In the genomic region with DNA sequence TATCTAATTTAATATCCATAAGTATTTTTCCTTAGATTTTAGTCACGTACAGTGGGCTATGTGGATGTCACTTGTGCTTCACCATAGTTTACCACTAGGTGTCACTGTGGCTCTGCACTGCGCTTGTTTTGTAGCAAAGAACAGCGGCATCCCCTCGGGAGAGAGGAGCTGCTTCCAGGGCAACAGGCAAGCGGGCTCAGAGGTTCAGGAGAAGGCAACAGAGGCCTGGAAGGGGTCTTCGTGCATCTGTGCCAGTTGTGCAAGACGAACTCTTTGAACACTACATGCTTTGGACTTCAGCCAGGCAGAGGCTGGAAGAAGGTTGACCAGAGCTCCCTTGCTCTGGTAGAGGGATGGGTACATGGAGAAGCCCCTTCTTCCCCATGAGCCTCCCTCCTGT, we compare ENCODE assay signal across 1 cellular context.
TF ChIP-seq lines count a peak whose summit lies in the region.

No MANE protein-coding gene starts in this region.

TF ChIP-seq in SK-N-SH, 30 proteins besides CTCF, POLR2A, EP300 and RAD21 (continued from another document):
- TF ChIP-seq, protein P1, sequence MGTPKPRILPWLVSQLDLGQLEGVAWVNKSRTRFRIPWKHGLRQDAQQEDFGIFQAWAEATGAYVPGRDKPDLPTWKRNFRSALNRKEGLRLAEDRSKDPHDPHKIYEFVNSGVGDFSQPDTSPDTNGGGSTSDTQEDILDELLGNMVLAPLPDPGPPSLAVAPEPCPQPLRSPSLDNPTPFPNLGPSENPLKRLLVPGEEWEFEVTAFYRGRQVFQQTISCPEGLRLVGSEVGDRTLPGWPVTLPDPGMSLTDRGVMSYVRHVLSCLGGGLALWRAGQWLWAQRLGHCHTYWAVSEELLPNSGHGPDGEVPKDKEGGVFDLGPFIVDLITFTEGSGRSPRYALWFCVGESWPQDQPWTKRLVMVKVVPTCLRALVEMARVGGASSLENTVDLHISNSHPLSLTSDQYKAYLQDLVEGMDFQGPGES (IDR thresholded peaks at IDR 0.05; ENCODE audit: low read depth, low read length) = no peak
- 0 out of 2 replicates have a peak, but pooled peaks have one; percentile 16 for TF ChIP-seq NFIC (IDR thresholded peaks at IDR 0.05; ENCODE audit: borderline replicate concordance)
- TF ChIP-seq, protein P2, sequence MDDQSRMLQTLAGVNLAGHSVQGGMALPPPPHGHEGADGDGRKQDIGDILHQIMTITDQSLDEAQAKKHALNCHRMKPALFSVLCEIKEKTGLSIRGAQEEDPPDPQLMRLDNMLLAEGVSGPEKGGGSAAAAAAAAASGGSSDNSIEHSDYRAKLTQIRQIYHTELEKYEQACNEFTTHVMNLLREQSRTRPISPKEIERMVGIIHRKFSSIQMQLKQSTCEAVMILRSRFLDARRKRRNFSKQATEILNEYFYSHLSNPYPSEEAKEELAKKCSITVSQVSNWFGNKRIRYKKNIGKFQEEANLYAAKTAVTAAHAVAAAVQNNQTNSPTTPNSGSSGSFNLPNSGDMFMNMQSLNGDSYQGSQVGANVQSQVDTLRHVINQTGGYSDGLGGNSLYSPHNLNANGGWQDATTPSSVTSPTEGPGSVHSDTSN (IDR thresholded peaks at IDR 0.05) = no peak
- TF ChIP-seq RCOR1 (IDR thresholded peaks at IDR 0.05; ENCODE audit: low read length) = peak; percentile 68
- no peak for TF ChIP-seq TAF1 (IDR thresholded peaks at IDR 0.05; ENCODE audit: borderline replicate concordance, low read depth, low read length)
- no peak for TF ChIP-seq ELF1 (IDR thresholded peaks at IDR 0.05)
- TF ChIP-seq YY1 (IDR thresholded peaks at IDR 0.05; ENCODE audit: low read depth) = no peak
- 0 out of 2 replicates have a peak, but pooled peaks have one; percentile 31 for TF ChIP-seq SIN3A (IDR thresholded peaks at IDR 0.05; ENCODE audit: borderline replicate concordance, low read depth, low read length)
- peak; percentile 43; the same call in 1 of the 2 replicates for TF ChIP-seq RFX5 (IDR thresholded peaks at IDR 0.05; ENCODE audit: low read length)
- no peak for TF ChIP-seq RXRA (IDR thresholded peaks at IDR 0.05; ENCODE audit: borderline replicate concordance, low read depth)
- peak; percentile 75 for TF ChIP-seq MXI1 (IDR thresholded peaks at IDR 0.05; ENCODE audit: low read depth, low read length)
